30 cellular contexts compared by ENCODE assay signal in genomic region chr3:83882701-83883100, GRCh38.
"Had no signal": no experiment of that assay in that cellular context is flagged by ENCODE, and none has a peak within 500 bp of the region (broad histone marks: within the 10 kb centered on the region; RNA-seq: fewer than 3 reads in every experiment).

No MANE protein-coding gene starts in this region.

- H2AFZ ChIP-seq: neural progenitor cell, parathyroid adenoma had no signal

- H3K27ac ChIP-seq: neural progenitor cell, neutrophil, ovary, parathyroid adenoma, psoas muscle, right lobe of liver, sigmoid colon, spleen, suprapubic skin, testis, tibial artery, transverse colon, upper lobe of right lung, uterus had no signal

- ATAC-seq: naive thymus-derived CD4-positive, alpha-beta T cell; natural killer cell; psoas muscle; right cardiac atrium; right lobe of liver; stimulated activated memory B cell treated with anti-CD40 and anti-IgM and Interleukin-4, amounts not matched to agents 10 μg/mL and 1 μg/mL and 100 μg/mL, for 72 hours; stimulated activated naive CD8-positive, alpha-beta T cell treated with anti-CD3 and anti-CD28 coated beads, Interleukin-15, amount 100 ng/mL, for 72 hours; stimulated activated naive CD8-positive, alpha-beta T cell treated with anti-CD3 and anti-CD28 coated beads, Interleukin-15, Interleukin-2, amounts not matched to agents 100 U/mL and 50 U/mL, for 24 hours; upper lobe of right lung had no signal

- H3K9ac ChIP-seq: neural progenitor cell, parathyroid adenoma had no signal

- H3K36me3 ChIP-seq: neural progenitor cell, neutrophil, ovary, right lobe of liver, sigmoid colon, spleen, suprapubic skin, tibial artery, transverse colon, upper lobe of right lung, uterus had no signal

- H3K4me3 ChIP-seq: neural progenitor cell, ovary, psoas muscle, right lobe of liver, sigmoid colon, spleen, suprapubic skin, testis, tibial artery, transverse colon, upper lobe of right lung, uterus had no signal

- DNase-seq: naive thymus-derived CD4-positive, alpha-beta T cell; natural killer cell; nucleus accumbens; ovary; posterior cingulate gyrus; psoas muscle; right cardiac atrium; right lobe of liver; sigmoid colon; small intestine; spleen; stimulated activated CD4-positive, alpha-beta T cell treated with anti-CD3 and anti-CD28 coated beads, Interleukin-12 subunit alpha, Interleukin-12 subunit beta, amount 100 ng/mL, for 4 hours; stimulated activated CD4-positive, alpha-beta T cell treated with anti-CD3 and anti-CD28 coated beads, Interleukin-1b, Interleukin-23, amount 100 ng/mL, for 48 hours; stimulated activated CD4-positive, alpha-beta T cell treated with anti-CD3 and anti-CD28 coated beads, Interleukin-4, amount 100 ng/mL, for 1 hour; stimulated activated CD4-positive, alpha-beta T cell treated with anti-CD3 and anti-CD28 coated beads, Interleukin-4, amount 100 ng/mL, for 4 hours; stimulated activated CD8-positive, alpha-beta memory T cell treated with anti-CD3 and anti-CD28 coated beads, Interleukin-4, amount 100 ng/mL, for 48 hours; stimulated activated naive CD4-positive, alpha-beta T cell; stimulated activated naive CD8-positive, alpha-beta T cell treated with anti-CD3 and anti-CD28 coated beads, Interleukin-15, amount 100 ng/mL, for 72 hours; stimulated activated naive CD8-positive, alpha-beta T cell treated with anti-CD3 and anti-CD28 coated beads, Interleukin-15, Interleukin-2, amounts not matched to agents 100 U/mL and 50 U/mL, for 24 hours; substantia nigra; testis; tibial artery; transverse colon; upper lobe of right lung; uterus had no signal

- H3K79me2 ChIP-seq: parathyroid adenoma had no signal

- H3K27me3 ChIP-seq: neural progenitor cell, neutrophil, ovary, right lobe of liver, sigmoid colon, spleen, suprapubic skin, testis, tibial artery, transverse colon, upper lobe of right lung, uterus had no signal

- H3K9me3 ChIP-seq: neutrophil, ovary, psoas muscle, right lobe of liver, sigmoid colon, suprapubic skin, testis, tibial artery, upper lobe of right lung, uterus had no signal

- H3K4me1 ChIP-seq: neural progenitor cell, parathyroid adenoma, psoas muscle, right lobe of liver, sigmoid colon, spleen, suprapubic skin, testis, tibial artery, transverse colon, upper lobe of right lung, uterus had no signal

- H3K4me2 ChIP-seq: neural progenitor cell had no signal
